Comparison of ENCODE assay signal across 8 cellular contexts in the genomic region with DNA sequence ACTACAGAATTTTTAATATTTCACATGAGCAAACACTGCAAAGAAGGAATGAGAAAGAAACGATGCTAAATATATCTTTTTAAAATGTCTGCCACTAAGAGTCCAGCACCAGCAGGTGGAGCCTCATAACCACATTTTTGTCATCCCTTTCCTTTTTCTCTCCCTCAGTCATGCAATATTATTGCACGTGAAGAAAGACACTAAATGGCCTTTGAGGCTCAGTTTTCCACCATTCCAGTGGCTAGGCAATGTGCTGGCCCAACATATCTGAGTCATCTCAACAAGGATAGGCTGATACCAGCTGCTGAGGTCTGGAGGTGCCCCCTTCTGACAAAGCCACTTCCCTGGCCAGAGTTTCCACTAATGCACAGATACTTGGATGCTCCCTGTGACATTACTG. TPM values are rescaled to one million over a fixed set of nuclear protein-coding genes. Genes with fewer than 3 reads are reported as not detected.
DNase-seq lines count a peak whose midpoint lies in the region; ATAC-seq and TF ChIP-seq lines count a peak whose summit lies in the region.

No MANE protein-coding gene starts in this region.

- H3K36me3 Mint-ChIP-seq in natural killer cell = peaks cover 10% of the 10 kb centered on the region

- H3K4me3 Mint-ChIP-seq in natural killer cell = peak overlapping the region; percentile 18

- peak overlapping the region; percentile 21 to 93 for H3K27ac Mint-ChIP-seq in natural killer cell

- peak; percentile 44 for DNase-seq in AG08396 (ENCODE audit: low spot score)
- DNase-seq in NCI-H2196 (lab: John Stamatoyannopoulos, UW; ENCODE audit: unreplicated experiment) = peak; percentile 46
- DNase-seq in epithelial cell of esophagus (ENCODE audit: low read depth) = peak; percentile 62
- DNase-seq in natural killer cell = no peak
- DNase-seq in posterior vena cava (ENCODE audit: low spot score) = no peak

- ATAC-seq in HG02885 (IDR thresholded peaks at IDR 0.05; ENCODE audit: poor library complexity, unreplicated experiment) = peak; percentile 37
- no peak for ATAC-seq in natural killer cell

- peaks cover 27 to 39% of the 10 kb centered on the region in 2 donors for H3K4me1 Mint-ChIP-seq in natural killer cell

- TF ChIP-seq CTCF in GM12872 (IDR thresholded peaks at IDR 0.05; ENCODE audit: insufficient read depth, low read depth, low read length) (peak; percentile 67), WI38 (IDR thresholded peaks at IDR 0.05; ENCODE audit: low read depth, low read length) (peak; percentile 45), epithelial cell of esophagus (IDR thresholded peaks at IDR 0.05; ENCODE audit: insufficient read depth, low read depth, low read length, missing control alignments) (peak; percentile 64), natural killer cell (IDR thresholded peaks at IDR 0.05) (peak; percentile 35)

- no peaks in the 10 kb centered on the region for H3K27me3 Mint-ChIP-seq in natural killer cell (ENCODE audit: low read depth in 2 of 2)

- H3K4me3 ChIP-seq in WI38 (ENCODE audit: low read depth, low read length) (no peak overlapping the region), epithelial cell of esophagus (ENCODE audit: low read length) (no peak overlapping the region)

- no peaks in the 10 kb centered on the region for H3K9me3 Mint-ChIP-seq in natural killer cell

- intact Hi-C loops in natural killer cell (cut with micrococcal nuclease) = loop anchor here (2.0 kb wide), 1 partner anchor 15 kb away; no protein-coding TSS in a partner anchor
- intact Hi-C loops in posterior vena cava (cut with DNase I) = no loop called here

RNA-seq across cellular contexts. Expression of gene ALKBH8, which starts 1.8 kb away (rescaled TPM):
- total RNA-seq in natural killer cell (10 to 100 TPM in 1 of 3 donors, 1 to 10 TPM in 2; 6.9 to 11.8 (median 9.0) TPM), posterior vena cava (10 to 100 TPM; 10.3 to 10.7 TPM)

RNA-seq across cellular contexts. Expression of gene ELMOD1, which starts 27.2 kb away (rescaled TPM):
- not detected for total RNA-seq in natural killer cell
- total RNA-seq in posterior vena cava = 1 to 10 TPM; 1.6 to 3.3 TPM

Comparison
In these comparisons a context has a peak if more than half of its experiments do, and no peak if none do; other contexts are left out.
1. DNase-seq: peak in AG08396 (single experiment), NCI-H2196 (single experiment) and epithelial cell of esophagus (single experiment); none in natural killer cell (single experiment) and posterior vena cava (single experiment).
2. Peak in every context shown above with its lines, with median percentiles within 50 percentile points of each other: CTCF ChIP-seq.